Comparison of ENCODE assay signal across 9 cellular contexts in the genomic region with DNA sequence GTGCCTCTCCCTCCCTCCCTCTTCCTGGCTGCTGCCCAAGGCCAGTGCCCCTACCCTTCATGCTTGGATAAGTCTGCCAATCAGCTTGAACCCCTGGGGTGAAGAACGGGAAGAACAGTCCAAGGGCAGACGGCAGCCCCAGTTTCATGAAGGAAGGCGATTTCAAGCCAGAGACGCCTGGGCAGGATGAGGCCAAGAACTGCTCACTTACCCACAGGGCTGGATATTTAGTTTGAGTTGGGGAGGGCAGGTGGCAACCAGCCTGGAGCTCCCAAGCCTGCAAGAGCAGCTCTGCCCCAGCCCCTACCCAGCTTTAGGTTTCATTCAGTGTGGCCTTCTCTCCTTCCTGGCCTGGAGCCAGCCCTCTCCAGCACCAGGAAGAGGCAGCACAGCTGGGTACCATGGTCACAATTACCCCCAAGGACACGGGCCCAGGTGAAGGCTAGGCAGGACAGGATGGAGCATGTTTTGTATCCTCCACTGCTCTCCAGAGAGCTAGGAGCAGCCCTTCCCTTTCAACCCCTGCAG. TPM values are rescaled to one million over a fixed set of nuclear protein-coding genes. Genes with fewer than 3 reads are reported as not detected.
DNase-seq lines count a peak whose midpoint lies in the region; ATAC-seq and TF ChIP-seq lines count a peak whose summit lies in the region.
"Had no signal": no experiment of that assay in that cellular context is flagged by ENCODE, and none has a peak within 500 bp of the region (broad histone marks: within the 10 kb centered on the region; RNA-seq: fewer than 3 reads in every experiment).

No MANE protein-coding gene starts in this region.

- H3K9me3 ChIP-seq in prostate gland, result no peaks in the 10 kb centered on the region

- 0% methylated on average over 5 of the region's 5 CpGs for WGBS in prostate gland

- H3K4me3 Mint-ChIP-seq in GM23338, result no peak overlapping the region
- no peak overlapping the region for H3K4me3 Mint-ChIP-seq in stimulated activated memory B cell treated with anti-CD40 and anti-IgM and Interleukin-4, amounts not matched to agents 10 μg/mL and 1 μg/mL and 100 μg/mL, for 72 hours

- no peaks in the 10 kb centered on the region for H3F3A ChIP-seq in GM23338 (replicated peaks; ENCODE audit: low read depth)

- H3K27ac ChIP-seq in GM23338 (ENCODE audit: low read depth), result no peak overlapping the region
- peak overlapping the region; percentile 6 to 78 for H3K27ac ChIP-seq in coronary artery
- H3K27ac ChIP-seq in prostate gland, result no peak overlapping the region

- H3K4me3 ChIP-seq in GM23338 (no peak overlapping the region), coronary artery (no peak overlapping the region), prostate gland (no peak overlapping the region)

- TF ChIP-seq CTCF in GM23338 (conservative IDR thresholded peaks at IDR 0.05; ENCODE audit: low read depth in 2 of 2) (no peak), coronary artery (IDR thresholded peaks at IDR 0.05) (no peak), prostate gland (IDR thresholded peaks at IDR 0.05) (no peak)

- peaks cover 9% of the 10 kb centered on the region; the same call in 2 of the 3 replicates for H3K4me1 Mint-ChIP-seq in GM23338
- no peaks in the 10 kb centered on the region for H3K4me1 Mint-ChIP-seq in stimulated activated memory B cell treated with anti-CD40 and anti-IgM and Interleukin-4, amounts not matched to agents 10 μg/mL and 1 μg/mL and 100 μg/mL, for 72 hours

- H3K9me2 ChIP-seq in GM23338 (ENCODE audit: insufficient read depth), result no peaks in the 10 kb centered on the region

- H3K27me3 ChIP-seq in GM23338 (ENCODE audit: insufficient read depth) (no peaks in the 10 kb centered on the region), prostate gland (replicated peaks; ENCODE audit: insufficient read depth) (no peaks in the 10 kb centered on the region)

- H3K79me2 ChIP-seq in GM23338 (replicated peaks; ENCODE audit: insufficient read depth), result no peaks in the 10 kb centered on the region

- H3K36me3 ChIP-seq in GM23338 (ENCODE audit: insufficient read depth) (no peaks in the 10 kb centered on the region), prostate gland (no peaks in the 10 kb centered on the region)

- no peak overlapping the region for H3K27ac Mint-ChIP-seq in GM23338
- H3K27ac Mint-ChIP-seq in activated naive CD4-positive, alpha-beta T cell treated with anti-CD3 and anti-CD28 coated beads, Interleukin-2, amount 50 U/mL, for 72 hours, result peak overlapping the region in 1 of 2 donors; percentile 41
- no peak overlapping the region for H3K27ac Mint-ChIP-seq in stimulated activated memory B cell treated with anti-CD40 and anti-IgM and Interleukin-4, amounts not matched to agents 10 μg/mL and 1 μg/mL and 100 μg/mL, for 72 hours

- no peak overlapping the region for H3K4me2 ChIP-seq in GM23338

- intact Hi-C loops in prostate gland (cut with DNase I), result no loop called here

- no peaks in the 10 kb centered on the region for H3K36me3 Mint-ChIP-seq in GM23338 (ENCODE audit: low read depth)
- H3K36me3 Mint-ChIP-seq in activated naive CD4-positive, alpha-beta T cell treated with anti-CD3 and anti-CD28 coated beads, Interleukin-2, amount 50 U/mL, for 72 hours, result no peaks in the 10 kb centered on the region
- H3K36me3 Mint-ChIP-seq in stimulated activated memory B cell treated with anti-CD40 and anti-IgM and Interleukin-4, amounts not matched to agents 10 μg/mL and 1 μg/mL and 100 μg/mL, for 72 hours, result no peaks in the 10 kb centered on the region

- H2AFZ ChIP-seq in GM23338, result no peak overlapping the region

- H3K27me3 Mint-ChIP-seq in GM23338 (ENCODE audit: insufficient read depth, low read depth, poor library complexity), result peaks cover 3% of the 10 kb centered on the region
- peaks cover 16% of the 10 kb centered on the region for H3K27me3 Mint-ChIP-seq in stimulated activated memory B cell treated with anti-CD40 and anti-IgM and Interleukin-4, amounts not matched to agents 10 μg/mL and 1 μg/mL and 100 μg/mL, for 72 hours

- H3K9me3 Mint-ChIP-seq in GM23338, result no peaks in the 10 kb centered on the region
- H3K9me3 Mint-ChIP-seq in activated naive CD4-positive, alpha-beta T cell treated with anti-CD3 and anti-CD28 coated beads, Interleukin-2, amount 50 U/mL, for 72 hours, result no peaks in the 10 kb centered on the region
- H3K9me3 Mint-ChIP-seq in stimulated activated memory B cell treated with anti-CD40 and anti-IgM and Interleukin-4, amounts not matched to agents 10 μg/mL and 1 μg/mL and 100 μg/mL, for 72 hours, result no peaks in the 10 kb centered on the region

- H4K20me1 ChIP-seq in GM23338 (replicated peaks; ENCODE audit: insufficient read depth), result no peaks in the 10 kb centered on the region

- ATAC-seq in GM23338, result peak; percentile 55
- ATAC-seq in activated naive CD4-positive, alpha-beta T cell treated with anti-CD3 and anti-CD28 coated beads, Interleukin-2, amount 50 U/mL, for 72 hours, result no peak
- ATAC-seq in GM21381 (IDR thresholded peaks at IDR 0.05; ENCODE audit: unreplicated experiment), result no peak
- ATAC-seq in stimulated activated memory B cell treated with anti-CD40 and anti-IgM and Interleukin-4, amounts not matched to agents 10 μg/mL and 1 μg/mL and 100 μg/mL, for 72 hours, result no peak

- no peak for TF ChIP-seq POLR2A in prostate gland (IDR thresholded peaks at IDR 0.05)

- H3K4me1 ChIP-seq in GM23338 (ENCODE audit: insufficient read depth), result no peaks in the 10 kb centered on the region
- no peaks in the 10 kb centered on the region for H3K4me1 ChIP-seq in prostate gland (replicated peaks)

- no peak for DNase-seq in GM23338 (ENCODE audit: low spot score)
- DNase-seq in NCI-H2196 (lab: John Stamatoyannopoulos, UW; ENCODE audit: unreplicated experiment), result peak; percentile 75
- DNase-seq in coronary artery (ENCODE audit: low spot score), result no peak
- peak; percentile 19 for DNase-seq in prostate gland (ENCODE audit: low spot score)
- DNase-seq in NK-92 (lab: John Stamatoyannopoulos, UW; ENCODE audit: unreplicated experiment), result no peak
- no peak for DNase-seq in activated naive CD4-positive, alpha-beta T cell treated with anti-CD3 and anti-CD28 coated beads, Interleukin-2, amount 50 U/mL, for 72 hours (ENCODE audit: low spot score in 2 of 2)
- DNase-seq: GOT3 had no signal

TF ChIP-seq in GM23338, 12 proteins besides CTCF, POLR2A, EP300 and RAD21 (continues in another document):
- TF ChIP-seq, protein P1, sequence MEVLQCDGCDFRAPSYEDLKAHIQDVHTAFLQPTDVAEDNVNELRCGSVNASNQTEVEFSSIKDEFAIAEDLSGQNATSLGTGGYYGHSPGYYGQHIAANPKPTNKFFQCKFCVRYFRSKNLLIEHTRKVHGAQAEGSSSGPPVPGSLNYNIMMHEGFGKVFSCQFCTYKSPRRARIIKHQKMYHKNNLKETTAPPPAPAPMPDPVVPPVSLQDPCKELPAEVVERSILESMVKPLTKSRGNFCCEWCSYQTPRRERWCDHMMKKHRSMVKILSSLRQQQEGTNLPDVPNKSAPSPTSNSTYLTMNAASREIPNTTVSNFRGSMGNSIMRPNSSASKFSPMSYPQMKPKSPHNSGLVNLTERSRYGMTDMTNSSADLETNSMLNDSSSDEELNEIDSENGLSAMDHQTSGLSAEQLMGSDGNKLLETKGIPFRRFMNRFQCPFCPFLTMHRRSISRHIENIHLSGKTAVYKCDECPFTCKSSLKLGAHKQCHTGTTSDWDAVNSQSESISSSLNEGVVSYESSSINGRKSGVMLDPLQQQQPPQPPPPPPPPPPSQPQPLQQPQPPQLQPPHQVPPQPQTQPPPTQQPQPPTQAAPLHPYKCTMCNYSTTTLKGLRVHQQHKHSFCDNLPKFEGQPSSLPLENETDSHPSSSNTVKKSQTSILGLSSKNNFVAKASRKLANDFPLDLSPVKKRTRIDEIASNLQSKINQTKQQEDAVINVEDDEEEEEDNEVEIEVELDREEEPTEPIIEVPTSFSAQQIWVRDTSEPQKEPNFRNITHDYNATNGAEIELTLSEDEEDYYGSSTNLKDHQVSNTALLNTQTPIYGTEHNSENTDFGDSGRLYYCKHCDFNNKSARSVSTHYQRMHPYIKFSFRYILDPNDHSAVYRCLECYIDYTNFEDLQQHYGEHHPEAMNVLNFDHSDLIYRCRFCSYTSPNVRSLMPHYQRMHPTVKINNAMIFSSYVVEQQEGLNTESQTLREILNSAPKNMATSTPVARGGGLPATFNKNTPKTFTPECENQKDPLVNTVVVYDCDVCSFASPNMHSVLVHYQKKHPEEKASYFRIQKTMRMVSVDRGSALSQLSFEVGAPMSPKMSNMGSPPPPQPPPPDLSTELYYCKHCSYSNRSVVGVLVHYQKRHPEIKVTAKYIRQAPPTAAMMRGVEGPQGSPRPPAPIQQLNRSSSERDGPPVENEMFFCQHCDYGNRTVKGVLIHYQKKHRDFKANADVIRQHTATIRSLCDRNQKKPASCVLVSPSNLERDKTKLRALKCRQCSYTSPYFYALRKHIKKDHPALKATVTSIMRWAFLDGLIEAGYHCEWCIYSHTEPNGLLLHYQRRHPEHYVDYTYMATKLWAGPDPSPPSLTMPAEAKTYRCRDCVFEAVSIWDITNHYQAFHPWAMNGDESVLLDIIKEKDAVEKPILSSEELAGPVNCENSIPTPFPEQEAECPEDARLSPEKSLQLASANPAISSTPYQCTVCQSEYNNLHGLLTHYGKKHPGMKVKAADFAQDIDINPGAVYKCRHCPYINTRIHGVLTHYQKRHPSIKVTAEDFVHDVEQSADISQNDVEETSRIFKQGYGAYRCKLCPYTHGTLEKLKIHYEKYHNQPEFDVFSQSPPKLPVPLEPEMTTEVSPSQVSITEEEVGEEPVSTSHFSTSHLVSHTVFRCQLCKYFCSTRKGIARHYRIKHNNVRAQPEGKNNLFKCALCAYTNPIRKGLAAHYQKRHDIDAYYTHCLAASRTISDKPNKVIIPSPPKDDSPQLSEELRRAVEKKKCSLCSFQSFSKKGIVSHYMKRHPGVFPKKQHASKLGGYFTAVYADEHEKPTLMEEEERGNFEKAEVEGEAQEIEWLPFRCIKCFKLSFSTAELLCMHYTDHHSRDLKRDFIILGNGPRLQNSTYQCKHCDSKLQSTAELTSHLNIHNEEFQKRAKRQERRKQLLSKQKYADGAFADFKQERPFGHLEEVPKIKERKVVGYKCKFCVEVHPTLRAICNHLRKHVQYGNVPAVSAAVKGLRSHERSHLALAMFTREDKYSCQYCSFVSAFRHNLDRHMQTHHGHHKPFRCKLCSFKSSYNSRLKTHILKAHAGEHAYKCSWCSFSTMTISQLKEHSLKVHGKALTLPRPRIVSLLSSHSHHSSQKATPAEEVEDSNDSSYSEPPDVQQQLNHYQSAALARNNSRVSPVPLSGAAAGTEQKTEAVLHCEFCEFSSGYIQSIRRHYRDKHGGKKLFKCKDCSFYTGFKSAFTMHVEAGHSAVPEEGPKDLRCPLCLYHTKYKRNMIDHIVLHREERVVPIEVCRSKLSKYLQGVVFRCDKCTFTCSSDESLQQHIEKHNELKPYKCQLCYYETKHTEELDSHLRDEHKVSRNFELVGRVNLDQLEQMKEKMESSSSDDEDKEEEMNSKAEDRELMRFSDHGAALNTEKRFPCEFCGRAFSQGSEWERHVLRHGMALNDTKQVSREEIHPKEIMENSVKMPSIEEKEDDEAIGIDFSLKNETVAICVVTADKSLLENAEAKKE (CRISPR knock-in tag; IDR thresholded peaks at IDR 0.05), result no peak

RNA-seq across cellular contexts. Expression of a gene that starts 35.9 kb away (rescaled TPM):
- 0.49 and 2.1 TPM in 2 replicates for total RNA-seq in GM23338 (2014; rRNA removed; shearing (Covaris generic))
- polyA plus RNA-seq in GM23338 (2016; fragmentation: Nextera tagmentation; extraction: Ambion mirVana), result 0.27 and 0.35 TPM in 2 replicates
- 10 to 100 TPM; 47.0 to 90.7 TPM for total RNA-seq in prostate gland
- under 1 TPM in 1 of 2 donors, not detected in 1; 0.49 TPM for total RNA-seq in activated naive CD4-positive, alpha-beta T cell treated with anti-CD3 and anti-CD28 coated beads, Interleukin-2, amount 50 U/mL, for 72 hours

Comparison
In these comparisons a context has a peak if more than half of its experiments do, and no peak if none do; other contexts are left out.
1. DNase-seq: peak in NCI-H2196 (single experiment) and prostate gland (single experiment); none in GM23338 (single experiment), coronary artery (single experiment), NK-92 (single experiment) and activated naive CD4-positive, alpha-beta T cell treated with anti-CD3 and anti-CD28 coated beads, Interleukin-2, amount 50 U/mL, for 72 hours (0 of 2).
2. H3K27ac ChIP-seq: peak in coronary artery (2 of 2); none in GM23338 (single experiment) and prostate gland (0 of 2).
3. RNA of a gene that starts 35.9 kb away (total RNA-seq): 47.0 to 90.7 TPM in prostate gland; 0.49 to 2.1 TPM in GM23338 and 0.49 TPM in activated naive CD4-positive, alpha-beta T cell treated with anti-CD3 and anti-CD28 coated beads, Interleukin-2, amount 50 U/mL, for 72 hours; every median in the first group is over 10 times any median in the second.